2 cellular contexts compared by ENCODE assay signal in the genomic region with DNA sequence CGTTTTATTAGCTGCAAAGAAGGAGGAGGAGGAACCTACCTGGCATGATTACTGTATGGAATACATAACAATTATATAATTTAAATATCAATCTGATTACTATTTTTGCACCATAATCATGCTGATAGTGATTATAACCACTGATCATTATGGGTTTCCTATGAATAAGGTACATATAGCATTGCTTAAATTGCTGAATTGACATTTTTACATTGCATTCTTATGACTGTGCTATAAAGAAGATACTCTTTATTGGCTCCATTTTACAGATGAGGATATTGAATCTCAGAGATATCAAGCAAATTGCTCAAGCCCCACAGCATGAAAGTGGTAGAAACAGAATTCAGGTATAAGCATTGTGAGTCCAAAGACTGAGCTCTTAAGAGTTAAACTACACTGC.
TF ChIP-seq lines count a peak whose summit lies in the region.

No MANE protein-coding gene starts in this region.

TF ChIP-seq in A549, 52 proteins besides CTCF, POLR2A, EP300 and RAD21:
- TF ChIP-seq CBX8 (IDR thresholded peaks at IDR 0.05) (no peak), MAFK (IDR thresholded peaks at IDR 0.05; ENCODE audit: partially characterized antibody) (peak; percentile 97), TFCP2L1 (CRISPR knock-in tag; IDR thresholded peaks at IDR 0.05) (no peak)
TF ChIP-seq in A549: peak in this region for 1.

TF ChIP-seq in HCT116, 20 proteins besides CTCF, POLR2A, EP300 and RAD21:
- TF ChIP-seq, protein P1, sequence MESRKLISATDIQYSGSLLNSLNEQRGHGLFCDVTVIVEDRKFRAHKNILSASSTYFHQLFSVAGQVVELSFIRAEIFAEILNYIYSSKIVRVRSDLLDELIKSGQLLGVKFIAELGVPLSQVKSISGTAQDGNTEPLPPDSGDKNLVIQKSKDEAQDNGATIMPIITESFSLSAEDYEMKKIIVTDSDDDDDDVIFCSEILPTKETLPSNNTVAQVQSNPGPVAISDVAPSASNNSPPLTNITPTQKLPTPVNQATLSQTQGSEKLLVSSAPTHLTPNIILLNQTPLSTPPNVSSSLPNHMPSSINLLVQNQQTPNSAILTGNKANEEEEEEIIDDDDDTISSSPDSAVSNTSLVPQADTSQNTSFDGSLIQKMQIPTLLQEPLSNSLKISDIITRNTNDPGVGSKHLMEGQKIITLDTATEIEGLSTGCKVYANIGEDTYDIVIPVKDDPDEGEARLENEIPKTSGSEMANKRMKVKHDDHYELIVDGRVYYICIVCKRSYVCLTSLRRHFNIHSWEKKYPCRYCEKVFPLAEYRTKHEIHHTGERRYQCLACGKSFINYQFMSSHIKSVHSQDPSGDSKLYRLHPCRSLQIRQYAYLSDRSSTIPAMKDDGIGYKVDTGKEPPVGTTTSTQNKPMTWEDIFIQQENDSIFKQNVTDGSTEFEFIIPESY (IDR thresholded peaks at IDR 0.05; ENCODE audit: extremely low read depth, insufficient replicate concordance, low read length) = no peak
- TF ChIP-seq POLR2AphosphoS5 (IDR thresholded peaks at IDR 0.05; ENCODE audit: low read depth, low read length) (no peak), SRF (IDR thresholded peaks at IDR 0.05; ENCODE audit: low read depth) (no peak), ZNF274 (IDR thresholded peaks at IDR 0.05; ENCODE audit: low read depth, low read length) (no peak), SIN3A (IDR thresholded peaks at IDR 0.05; ENCODE audit: low read depth) (no peak), CBX3 (IDR thresholded peaks at IDR 0.05; ENCODE audit: low read depth) (no peak), ELF1 (IDR thresholded peaks at IDR 0.05; ENCODE audit: borderline replicate concordance, low read depth) (no peak), YY1 (IDR thresholded peaks at IDR 0.05; ENCODE audit: extremely low read depth, insufficient replicate concordance, low read depth, low read length) (no peak), ZFX (IDR thresholded peaks at IDR 0.05) (no peak), SP1 (IDR thresholded peaks at IDR 0.05; ENCODE audit: low read depth) (no peak), FOSL1 (IDR thresholded peaks at IDR 0.05; ENCODE audit: low read depth) (no peak), CEBPB (IDR thresholded peaks at IDR 0.05; ENCODE audit: low read depth) (no peak), TCF7L2 (IDR thresholded peaks at IDR 0.05; ENCODE audit: borderline replicate concordance, extremely low read depth, insufficient read depth, insufficient read length) (no peak), EZH2 (IDR thresholded peaks at IDR 0.05) (no peak), EGR1 (IDR thresholded peaks at IDR 0.05; ENCODE audit: low read depth) (no peak), EZH2phosphoT487 (IDR thresholded peaks at IDR 0.05; ENCODE audit: borderline replicate concordance) (no peak)
- TF ChIP-seq, protein P2, sequence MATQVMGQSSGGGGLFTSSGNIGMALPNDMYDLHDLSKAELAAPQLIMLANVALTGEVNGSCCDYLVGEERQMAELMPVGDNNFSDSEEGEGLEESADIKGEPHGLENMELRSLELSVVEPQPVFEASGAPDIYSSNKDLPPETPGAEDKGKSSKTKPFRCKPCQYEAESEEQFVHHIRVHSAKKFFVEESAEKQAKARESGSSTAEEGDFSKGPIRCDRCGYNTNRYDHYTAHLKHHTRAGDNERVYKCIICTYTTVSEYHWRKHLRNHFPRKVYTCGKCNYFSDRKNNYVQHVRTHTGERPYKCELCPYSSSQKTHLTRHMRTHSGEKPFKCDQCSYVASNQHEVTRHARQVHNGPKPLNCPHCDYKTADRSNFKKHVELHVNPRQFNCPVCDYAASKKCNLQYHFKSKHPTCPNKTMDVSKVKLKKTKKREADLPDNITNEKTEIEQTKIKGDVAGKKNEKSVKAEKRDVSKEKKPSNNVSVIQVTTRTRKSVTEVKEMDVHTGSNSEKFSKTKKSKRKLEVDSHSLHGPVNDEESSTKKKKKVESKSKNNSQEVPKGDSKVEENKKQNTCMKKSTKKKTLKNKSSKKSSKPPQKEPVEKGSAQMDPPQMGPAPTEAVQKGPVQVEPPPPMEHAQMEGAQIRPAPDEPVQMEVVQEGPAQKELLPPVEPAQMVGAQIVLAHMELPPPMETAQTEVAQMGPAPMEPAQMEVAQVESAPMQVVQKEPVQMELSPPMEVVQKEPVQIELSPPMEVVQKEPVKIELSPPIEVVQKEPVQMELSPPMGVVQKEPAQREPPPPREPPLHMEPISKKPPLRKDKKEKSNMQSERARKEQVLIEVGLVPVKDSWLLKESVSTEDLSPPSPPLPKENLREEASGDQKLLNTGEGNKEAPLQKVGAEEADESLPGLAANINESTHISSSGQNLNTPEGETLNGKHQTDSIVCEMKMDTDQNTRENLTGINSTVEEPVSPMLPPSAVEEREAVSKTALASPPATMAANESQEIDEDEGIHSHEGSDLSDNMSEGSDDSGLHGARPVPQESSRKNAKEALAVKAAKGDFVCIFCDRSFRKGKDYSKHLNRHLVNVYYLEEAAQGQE (IDR thresholded peaks at IDR 0.05; ENCODE audit: low read depth) = no peak
- TF ChIP-seq, protein P3, sequence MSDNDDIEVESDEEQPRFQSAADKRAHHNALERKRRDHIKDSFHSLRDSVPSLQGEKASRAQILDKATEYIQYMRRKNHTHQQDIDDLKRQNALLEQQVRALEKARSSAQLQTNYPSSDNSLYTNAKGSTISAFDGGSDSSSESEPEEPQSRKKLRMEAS (IDR thresholded peaks at IDR 0.05) = no peak
TF ChIP-seq in HCT116: peak in this region for 0.
